20 cellular contexts compared by ENCODE assay signal in genomic region chr5:135978212-135978631, GRCh38. TPM values are rescaled to one million over a fixed set of nuclear protein-coding genes. Genes with fewer than 3 reads are reported as not detected.
"Had no signal": no experiment of that assay in that cellular context is flagged by ENCODE, and none has a peak within 500 bp of the region (broad histone marks: within the 10 kb centered on the region; RNA-seq: fewer than 3 reads in every experiment).

No MANE protein-coding gene starts in this region.

- H3K4me3 ChIP-seq: stomach, thoracic aorta had no signal

- H3K36me3 Mint-ChIP-seq: activated naive CD8-positive, alpha-beta T cell treated with anti-CD3 and anti-CD28 coated beads, Interleukin-2, amount 10 ng/mL, durations not matched to agents 7 days and 5 days had no signal

- H3K9me3 ChIP-seq: stomach, thoracic aorta had no signal

- H3K4me1 ChIP-seq: stomach had no signal

- H3K9me3 Mint-ChIP-seq: activated CD8-positive, alpha-beta T cell treated with anti-CD3 and anti-CD28 coated beads for 36 hours; activated naive CD8-positive, alpha-beta T cell treated with anti-CD3 and anti-CD28 coated beads, Interleukin-2, amount 10 ng/mL, durations not matched to agents 7 days and 5 days had no signal

- H3K4me1 Mint-ChIP-seq: activated naive CD8-positive, alpha-beta T cell treated with anti-CD3 and anti-CD28 coated beads, Interleukin-2, amount 10 ng/mL, durations not matched to agents 7 days and 5 days had no signal

- DNase-seq: activated CD4-positive, alpha-beta T cell treated with anti-CD3 and anti-CD28 coated beads for 4 hours; activated CD8-positive, alpha-beta memory T cell treated with anti-CD3 and anti-CD28 coated beads, Interleukin-2, amount 50 U/mL, for 4 hours; activated CD8-positive, alpha-beta T cell treated with anti-CD3 and anti-CD28 coated beads for 36 hours; activated naive CD8-positive, alpha-beta T cell treated with anti-CD3 and anti-CD28 coated beads, Interleukin-2, amount 10 ng/mL, durations not matched to agents 7 days and 5 days; aorta; effector CD8-positive, alpha-beta T cell; occipital lobe; stimulated activated CD4-positive, alpha-beta T cell treated with anti-CD3 and anti-CD28 coated beads, Interleukin-15, amount 100 ng/mL, for 24 hours; stimulated activated CD4-positive, alpha-beta T cell treated with anti-CD3 and anti-CD28 coated beads, Interleukin-4, amount 100 ng/mL, for 4 hours; stomach; T-helper 9 cell had no signal

- H3K27ac ChIP-seq: stomach, thoracic aorta, VCaP had no signal

- H3K4me3 Mint-ChIP-seq: activated CD8-positive, alpha-beta T cell treated with anti-CD3 and anti-CD28 coated beads for 36 hours; activated naive CD8-positive, alpha-beta T cell treated with anti-CD3 and anti-CD28 coated beads, Interleukin-2, amount 10 ng/mL, durations not matched to agents 7 days and 5 days; nephron had no signal

- H3K27ac Mint-ChIP-seq: activated CD8-positive, alpha-beta T cell treated with anti-CD3 and anti-CD28 coated beads for 36 hours; activated naive CD8-positive, alpha-beta T cell treated with anti-CD3 and anti-CD28 coated beads, Interleukin-2, amount 10 ng/mL, durations not matched to agents 7 days and 5 days had no signal

- H3K36me3 ChIP-seq: stomach, thoracic aorta had no signal

RNA-seq across cellular contexts. Expression of gene LECT2, which starts 23.4 kb away (rescaled TPM):
- total RNA-seq: activated CD8-positive, alpha-beta T cell treated with anti-CD3 and anti-CD28 coated beads for 36 hours; activated naive CD8-positive, alpha-beta T cell treated with anti-CD3 and anti-CD28 coated beads, Interleukin-2, amount 10 ng/mL, durations not matched to agents 7 days and 5 days; aorta; bronchial epithelial cell; epithelial cell of proximal tubule; glomerular endothelial cell; left colon; mammary epithelial cell; occipital lobe; pulmonary artery endothelial cell; stomach; thoracic aorta had no signal

RNA-seq across cellular contexts. Expression of gene TGFBI, which starts 50.6 kb away (rescaled TPM):
- total RNA-seq: activated CD8-positive, alpha-beta T cell treated with anti-CD3 and anti-CD28 coated beads for 36 hours had no signal
